Comparison of ENCODE assay signal across 1 cellular context in the genomic region with DNA sequence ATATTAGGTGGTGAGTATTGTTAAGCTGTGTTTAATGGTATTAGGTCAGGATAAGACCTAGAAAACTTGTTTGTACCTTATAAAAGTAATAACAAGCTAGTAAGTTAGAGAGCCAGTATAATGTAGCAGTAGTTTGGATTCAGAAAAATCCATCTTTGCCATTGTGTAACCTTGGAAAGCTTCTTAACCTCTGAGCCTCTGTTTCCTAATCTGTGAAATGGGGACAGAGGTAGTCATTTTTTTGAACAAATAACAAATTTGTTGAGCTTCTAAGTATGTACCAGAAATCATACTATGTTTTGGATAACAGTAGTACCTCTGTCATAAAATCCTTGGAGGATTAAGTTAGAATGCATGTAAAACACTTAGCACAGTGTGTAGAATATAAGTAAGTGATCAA.
TF ChIP-seq lines count a peak whose summit lies in the region.

No MANE protein-coding gene starts in this region.

TF ChIP-seq in A549, 52 proteins besides CTCF, POLR2A, EP300 and RAD21 (continued from another document):
- TF ChIP-seq, protein P1, sequence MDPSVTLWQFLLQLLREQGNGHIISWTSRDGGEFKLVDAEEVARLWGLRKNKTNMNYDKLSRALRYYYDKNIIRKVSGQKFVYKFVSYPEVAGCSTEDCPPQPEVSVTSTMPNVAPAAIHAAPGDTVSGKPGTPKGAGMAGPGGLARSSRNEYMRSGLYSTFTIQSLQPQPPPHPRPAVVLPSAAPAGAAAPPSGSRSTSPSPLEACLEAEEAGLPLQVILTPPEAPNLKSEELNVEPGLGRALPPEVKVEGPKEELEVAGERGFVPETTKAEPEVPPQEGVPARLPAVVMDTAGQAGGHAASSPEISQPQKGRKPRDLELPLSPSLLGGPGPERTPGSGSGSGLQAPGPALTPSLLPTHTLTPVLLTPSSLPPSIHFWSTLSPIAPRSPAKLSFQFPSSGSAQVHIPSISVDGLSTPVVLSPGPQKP (IDR thresholded peaks at IDR 0.05; ENCODE audit: low read depth, low read length): no peak
- TF ChIP-seq RCOR1 (IDR thresholded peaks at IDR 0.05; ENCODE audit: low read depth, low read length): 0 out of 2 replicates have a peak, but pooled peaks have one; percentile 40
